In genomic region chr15:57153140-57153539, GRCh38 we compare ENCODE assay signal across 10 cellular contexts.
A peak's percentile ranks its signal among the peaks of the same experiment; 100 is the strongest.
DNase-seq lines count a peak whose midpoint lies in the region; ATAC-seq and TF ChIP-seq lines count a peak whose summit lies in the region.
"Had no signal": no experiment of that assay in that cellular context is flagged by ENCODE, and none has a peak within 500 bp of the region (broad histone marks: within the 10 kb centered on the region; RNA-seq: fewer than 3 reads in every experiment).

No MANE protein-coding gene starts in this region.

- H3K4me1 ChIP-seq in A673 (ENCODE audit: insufficient read depth, low read length, poor library complexity, severe bottlenecking) (peaks cover 69% of the 10 kb centered on the region), hepatocyte (ENCODE audit: insufficient read depth) (peaks cover 6% of the 10 kb centered on the region)

- no TSS peak for BruUV-seq in A673 (replicated peaks; lab: Mats Ljungman, UMichigan)

- no peak overlapping the region for H3K4me2 ChIP-seq in hepatocyte

- POLR2A ChIA-PET in A673 (lab: Charles Lee; ENCODE audit: low non-redundant PET), result no interaction called here

- DNase-seq in A673 (ENCODE audit: low spot score) (peak; percentile 77), hepatocyte (ENCODE audit: low spot score) (peak; percentile 4), HuH-7 (ENCODE audit: low spot score) (no peak), SHP77 treated with DMSO at 0.1 percent for 48 hours (lab: John Stamatoyannopoulos, UW) (no peak), NCI-H526 treated with DMSO at 0.1 percent for 48 hours (lab: John Stamatoyannopoulos, UW) (no peak), occipital lobe (lab: John Stamatoyannopoulos, UW) (no peak)
- DNase-seq: NCI-H524 treated with DMSO at 0.1 percent for 48 hours had no signal

- peaks cover 15% of the 10 kb centered on the region for H3K79me2 ChIP-seq in hepatocyte

- no peaks in the 10 kb centered on the region for H3K27me3 ChIP-seq in A673 (replicated peaks; ENCODE audit: insufficient read depth, low read depth, low read length, poor library complexity)
- H3K27me3 ChIP-seq in hepatocyte, result no peaks in the 10 kb centered on the region

- peaks cover 16% of the 10 kb centered on the region for H3K9me3 ChIP-seq in A673 (ENCODE audit: low read depth, low read length, poor library complexity, severe bottlenecking)
- H3K9me3 ChIP-seq in hepatocyte (ENCODE audit: low read depth), result peaks cover 7% of the 10 kb centered on the region

- H3K9me2 ChIP-seq in hepatocyte (replicated peaks; ENCODE audit: insufficient read depth), result no peaks in the 10 kb centered on the region

- CTCF ChIA-PET in A673 (lab: Charles Lee), result no interaction called here

- no peak overlapping the region for H2AFZ ChIP-seq in hepatocyte

- ATAC-seq in GM19351 (IDR thresholded peaks at IDR 0.05; ENCODE audit: unreplicated experiment), result peak; percentile 59
- peak; percentile 76 for ATAC-seq in SK-N-SH treated with all-trans-retinoic acid at 6 μM for 48 hours

- H3K27ac ChIP-seq in A673 (ENCODE audit: low read depth, low read length, poor library complexity, severe bottlenecking), result peak overlapping the region; percentile 93
- H3K27ac ChIP-seq in hepatocyte, result peak overlapping the region; percentile 8
- H3K27ac ChIP-seq: epithelial cell of prostate had no signal

- H4K20me1 ChIP-seq in hepatocyte (ENCODE audit: insufficient read depth, poor library complexity, severe bottlenecking), result no peaks in the 10 kb centered on the region

- no peak overlapping the region for H3K4me3 ChIP-seq in A673 (ENCODE audit: low read depth, low read length, poor library complexity, severe bottlenecking)
- no peak overlapping the region for H3K4me3 ChIP-seq in hepatocyte

- TF ChIP-seq CTCF in A673 (conservative IDR thresholded peaks at IDR 0.05; ENCODE audit: low read depth, low read length), result no peak
- no peak for TF ChIP-seq CTCF in hepatocyte (IDR thresholded peaks at IDR 0.05; ENCODE audit: poor library complexity)

- WGBS in hepatocyte (ENCODE audit: low lambda C conversion rate, missing lambda C conversion rate), result 88% methylated on average over 2 of the region's 2 CpGs

- intact Hi-C loops in A673 (cut with micrococcal nuclease; ENCODE audit: unreplicated experiment), result loop anchor here (5.0 kb wide), 2 partner anchors 331 to 656 kb away; no protein-coding TSS in a partner anchor

- H3K36me3 ChIP-seq in A673 (ENCODE audit: insufficient read depth, low read length, poor library complexity, severe bottlenecking), result peaks cover 14% of the 10 kb centered on the region
- H3K36me3 ChIP-seq in hepatocyte (replicated peaks; ENCODE audit: insufficient read depth, low read depth), result no peaks in the 10 kb centered on the region

TF ChIP-seq in SK-N-SH treated with all-trans-retinoic acid at 6 μM for 48 hours, 23 proteins besides CTCF, POLR2A, EP300 and RAD21:
- TF ChIP-seq TCF4 (CRISPR knock-in tag; IDR thresholded peaks at IDR 0.05; ENCODE audit: borderline replicate concordance) (no peak), TOX (CRISPR knock-in tag; IDR thresholded peaks at IDR 0.05; ENCODE audit: borderline replicate concordance) (no peak), CREB5 (CRISPR knock-in tag; IDR thresholded peaks at IDR 0.05; ENCODE audit: low read depth) (no peak), ISL1 (CRISPR knock-in tag; IDR thresholded peaks at IDR 0.05) (peak; percentile 24; the same call in 1 of the 2 replicates)
- TF ChIP-seq, protein P1, sequence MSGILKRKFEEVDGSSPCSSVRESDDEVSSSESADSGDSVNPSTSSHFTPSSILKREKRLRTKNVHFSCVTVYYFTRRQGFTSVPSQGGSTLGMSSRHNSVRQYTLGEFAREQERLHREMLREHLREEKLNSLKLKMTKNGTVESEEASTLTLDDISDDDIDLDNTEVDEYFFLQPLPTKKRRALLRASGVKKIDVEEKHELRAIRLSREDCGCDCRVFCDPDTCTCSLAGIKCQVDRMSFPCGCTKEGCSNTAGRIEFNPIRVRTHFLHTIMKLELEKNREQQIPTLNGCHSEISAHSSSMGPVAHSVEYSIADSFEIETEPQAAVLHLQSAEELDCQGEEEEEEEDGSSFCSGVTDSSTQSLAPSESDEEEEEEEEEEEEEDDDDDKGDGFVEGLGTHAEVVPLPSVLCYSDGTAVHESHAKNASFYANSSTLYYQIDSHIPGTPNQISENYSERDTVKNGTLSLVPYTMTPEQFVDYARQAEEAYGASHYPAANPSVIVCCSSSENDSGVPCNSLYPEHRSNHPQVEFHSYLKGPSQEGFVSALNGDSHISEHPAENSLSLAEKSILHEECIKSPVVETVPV (CRISPR knock-in tag; IDR thresholded peaks at IDR 0.05), result no peak

Comparison
In these comparisons a context has a peak if more than half of its experiments do, and no peak if none do; other contexts are left out.
1. DNase-seq: peak in A673 (single experiment) and hepatocyte (single experiment); none in HuH-7 (single experiment), SHP77 treated with DMSO at 0.1 percent for 48 hours (single experiment), NCI-H526 treated with DMSO at 0.1 percent for 48 hours (single experiment) and occipital lobe (single experiment).